In genomic region chr6:146292506-146292905, GRCh38 we compare ENCODE assay signal across 8 cellular contexts.
"Had no signal": no experiment of that assay in that cellular context is flagged by ENCODE, and none has a peak within 500 bp of the region (broad histone marks: within the 10 kb centered on the region; RNA-seq: fewer than 3 reads in every experiment).

No MANE protein-coding gene starts in this region.

- H3K9me3 ChIP-seq: HAP-1 had no signal

- ATAC-seq: HCT116, HepG2 had no signal

- DNase-seq: GM23248, GOT3, H7, HFFc6 had no signal

- H3K27ac ChIP-seq: GM23248, HL-60 had no signal

- H3K9ac ChIP-seq: GM23248 had no signal

- H3K36me3 ChIP-seq: HAP-1 had no signal

- H3K4me3 ChIP-seq: GM23248, HAP-1 had no signal

- H2AFZ ChIP-seq: GM23248 had no signal
